Comparison of ENCODE assay signal across 17 cellular contexts in genomic region chr3:16411450-16411849, GRCh38.
"Had no signal": no experiment of that assay in that cellular context is flagged by ENCODE, and none has a peak within 500 bp of the region (broad histone marks: within the 10 kb centered on the region; RNA-seq: fewer than 3 reads in every experiment).

No MANE protein-coding gene starts in this region.

- H3K4me3 ChIP-seq: ascending aorta, esophagus squamous epithelium, lower lobe of right lung, vagina had no signal

- H3K27ac Mint-ChIP-seq: activated CD8-positive, alpha-beta memory T cell treated with anti-CD3 and anti-CD28 coated beads, Interleukin-2, amount 10 ng/mL, durations not matched to agents 7 days and 5 days had no signal

- H3K4me1 ChIP-seq: vagina had no signal

- H3K9me3 Mint-ChIP-seq: activated naive CD8-positive, alpha-beta T cell treated with anti-CD3 and anti-CD28 coated beads, Interleukin-2, amount 50 U/mL, for 24 hours; immature natural killer cell had no signal

- DNase-seq: activated CD4-positive, alpha-beta T cell treated with anti-CD3 and anti-CD28 coated beads for 1 hour; activated CD4-positive, alpha-beta T cell treated with anti-CD3 and anti-CD28 coated beads, Interleukin-2, amount 50 U/mL, for 48 hours; activated CD8-positive, alpha-beta memory T cell treated with anti-CD3 and anti-CD28 coated beads, Interleukin-2, amount 10 ng/mL, durations not matched to agents 7 days and 5 days; activated gamma-delta T cell treated with Interleukin-2 at 50 U/mL for 16 hours; activated naive CD8-positive, alpha-beta T cell treated with anti-CD3 and anti-CD28 coated beads, Interleukin-2, amount 50 U/mL, for 24 hours; activated T-cell treated with anti-CD3 and anti-CD28 coated beads, Interleukin-2, amount 50 U/mL, for 48 hours; esophagus squamous epithelium; foreskin fibroblast; glutamatergic neuron; immature natural killer cell; lower lobe of right lung; midbrain; retina; stimulated activated CD4-positive, alpha-beta T cell treated with anti-CD3 and anti-CD28 coated beads, Interleukin-4, amount 100 ng/mL, for 1 hour had no signal

- H3K27me3 Mint-ChIP-seq: activated CD8-positive, alpha-beta memory T cell treated with anti-CD3 and anti-CD28 coated beads, Interleukin-2, amount 10 ng/mL, durations not matched to agents 7 days and 5 days; activated naive CD8-positive, alpha-beta T cell treated with anti-CD3 and anti-CD28 coated beads, Interleukin-2, amount 50 U/mL, for 24 hours had no signal

- ATAC-seq: activated CD8-positive, alpha-beta memory T cell treated with anti-CD3 and anti-CD28 coated beads, Interleukin-2, amount 10 ng/mL, durations not matched to agents 7 days and 5 days had no signal

- H3K27ac ChIP-seq: ascending aorta, esophagus squamous epithelium, neutrophil, vagina had no signal

- H3K4me3 Mint-ChIP-seq: activated CD8-positive, alpha-beta memory T cell treated with anti-CD3 and anti-CD28 coated beads, Interleukin-2, amount 10 ng/mL, durations not matched to agents 7 days and 5 days; activated naive CD8-positive, alpha-beta T cell treated with anti-CD3 and anti-CD28 coated beads, Interleukin-2, amount 50 U/mL, for 24 hours; immature natural killer cell had no signal

- H3K9me3 ChIP-seq: ascending aorta, esophagus squamous epithelium, lower lobe of right lung, neutrophil, vagina had no signal

- H3K36me3 ChIP-seq: neutrophil, vagina had no signal

- H3K27me3 ChIP-seq: ascending aorta, esophagus squamous epithelium, neutrophil, vagina had no signal
